2 cellular contexts compared by ENCODE assay signal in genomic region chr20:1617055-1617454, GRCh38.
A peak's percentile ranks its signal among the peaks of the same experiment; 100 is the strongest.
TF ChIP-seq lines count a peak whose summit lies in the region.

No MANE protein-coding gene starts in this region.

TF ChIP-seq in HepG2, 621 proteins besides CTCF, POLR2A, EP300 and RAD21 (continues in another document):
- TF ChIP-seq HMGA1 (CRISPR knock-in tag; conservative IDR thresholded peaks at IDR 0.05) (no peak), TP53 (CRISPR knock-in tag; conservative IDR thresholded peaks at IDR 0.05) (no peak), ASH2L (IDR thresholded peaks at IDR 0.05; ENCODE audit: insufficient read length, low read depth, low read length) (no peak), ZFP37 (CRISPR knock-in tag; IDR thresholded peaks at IDR 0.05; ENCODE audit: borderline replicate concordance) (no peak), TOE1 (CRISPR knock-in tag; IDR thresholded peaks at IDR 0.05) (no peak), EED (CRISPR knock-in tag; IDR thresholded peaks at IDR 0.05) (no peak), ZXDC (CRISPR knock-in tag; IDR thresholded peaks at IDR 0.05) (no peak), ZNF276 (CRISPR knock-in tag; IDR thresholded peaks at IDR 0.05; ENCODE audit: low read depth) (no peak), TCF7 (IDR thresholded peaks at IDR 0.05; ENCODE audit: low read depth) (no peak), ZNF101 (CRISPR knock-in tag; IDR thresholded peaks at IDR 0.05; ENCODE audit: borderline replicate concordance, low read depth) (no peak), ZNF510 (CRISPR knock-in tag; IDR thresholded peaks at IDR 0.05; ENCODE audit: low read depth) (no peak), PTBP1 (IDR thresholded peaks at IDR 0.05; ENCODE audit: low read depth, low read length, poor library complexity, severe bottlenecking) (no peak), TRAFD1 (CRISPR knock-in tag; IDR thresholded peaks at IDR 0.05; ENCODE audit: borderline replicate concordance) (no peak), MNT (IDR thresholded peaks at IDR 0.05) (no peak), ZNF567 (CRISPR knock-in tag; IDR thresholded peaks at IDR 0.05; ENCODE audit: borderline replicate concordance) (no peak), GATAD1 (CRISPR knock-in tag; IDR thresholded peaks at IDR 0.05) (no peak), ZNF572 (CRISPR knock-in tag; IDR thresholded peaks at IDR 0.05) (no peak), ZHX1 (CRISPR knock-in tag; IDR thresholded peaks at IDR 0.05; ENCODE audit: low read depth) (no peak)

TF ChIP-seq in SK-N-SH treated with all-trans-retinoic acid at 6 μM for 48 hours, 23 proteins besides CTCF, POLR2A, EP300 and RAD21:
- TF ChIP-seq CREB5 (CRISPR knock-in tag; IDR thresholded peaks at IDR 0.05; ENCODE audit: low read depth) (peak; percentile 91), TSHZ2 (CRISPR knock-in tag; IDR thresholded peaks at IDR 0.05) (peak; percentile 88), PPARA (CRISPR knock-in tag; IDR thresholded peaks at IDR 0.05; ENCODE audit: borderline replicate concordance) (no peak), SNAI2 (CRISPR knock-in tag; IDR thresholded peaks at IDR 0.05) (0 out of 2 replicates have a peak, but pooled peaks have one; percentile 72), ESRRG (CRISPR knock-in tag; IDR thresholded peaks at IDR 0.05) (peak; percentile 86), GLIS3 (CRISPR knock-in tag; IDR thresholded peaks at IDR 0.05) (peak; percentile 63; the same call in 1 of the 2 replicates), PATZ1 (CRISPR knock-in tag; IDR thresholded peaks at IDR 0.05; ENCODE audit: borderline replicate concordance) (no peak), POU6F1 (CRISPR knock-in tag; IDR thresholded peaks at IDR 0.05; ENCODE audit: borderline replicate concordance, low read depth) (peak; percentile 79; the same call in 1 of the 2 replicates), TCF4 (CRISPR knock-in tag; IDR thresholded peaks at IDR 0.05; ENCODE audit: borderline replicate concordance) (peak; percentile 79), ZFP3 (CRISPR knock-in tag; IDR thresholded peaks at IDR 0.05) (no peak), ZNF8 (CRISPR knock-in tag; IDR thresholded peaks at IDR 0.05) (no peak), CSDC2 (CRISPR knock-in tag; IDR thresholded peaks at IDR 0.05) (peak; percentile 46; the same call in 1 of the 2 replicates), TOX (CRISPR knock-in tag; IDR thresholded peaks at IDR 0.05; ENCODE audit: borderline replicate concordance) (no peak), ISL1 (CRISPR knock-in tag; IDR thresholded peaks at IDR 0.05) (peak; percentile 95), ZC3H10 (CRISPR knock-in tag; IDR thresholded peaks at IDR 0.05) (no peak), ARNTL (CRISPR knock-in tag; IDR thresholded peaks at IDR 0.05; ENCODE audit: borderline replicate concordance, low read depth) (no peak), CSRNP3 (CRISPR knock-in tag; IDR thresholded peaks at IDR 0.05) (peak; percentile 88)
